8 cellular contexts compared by ENCODE assay signal in the genomic region with DNA sequence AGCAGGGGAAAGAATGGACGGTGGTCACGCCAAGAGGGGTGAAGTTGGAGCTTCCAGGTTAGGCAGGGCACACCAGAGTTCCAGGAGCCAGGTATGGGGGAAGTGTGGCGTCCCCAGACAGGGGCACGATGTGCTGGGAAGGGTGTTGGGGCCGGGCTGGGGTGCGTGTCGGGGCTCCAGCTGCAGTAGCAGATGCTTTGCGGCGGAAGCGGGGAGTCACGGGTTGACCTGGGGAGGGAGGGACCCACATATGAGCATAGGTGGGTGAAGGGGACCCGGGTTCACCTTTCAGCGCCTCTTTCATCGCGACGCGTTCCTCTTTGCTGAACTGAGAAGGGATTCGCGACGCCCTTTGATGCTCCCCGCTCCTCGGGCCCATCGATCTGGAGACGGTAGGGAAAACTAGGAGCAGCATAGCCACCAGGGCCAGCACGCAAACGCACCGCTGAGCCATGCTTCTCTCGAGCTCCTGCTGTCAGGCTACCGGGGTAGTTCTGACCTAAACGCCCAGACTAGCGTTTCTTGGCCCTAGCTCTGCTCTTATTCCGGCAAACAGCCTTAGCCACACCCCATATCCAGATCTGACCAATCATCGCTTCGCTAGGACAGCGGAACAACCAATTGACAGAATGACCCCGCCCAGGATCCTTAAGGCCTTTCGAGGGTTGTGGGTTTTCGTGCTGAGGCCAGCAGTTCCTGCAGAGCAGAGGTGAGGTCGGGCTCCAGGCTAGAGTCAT. TPM values are rescaled to one million over a fixed set of nuclear protein-coding genes. Genes with fewer than 3 reads are reported as not detected.
DNase-seq lines count a peak whose midpoint lies in the region; ATAC-seq and TF ChIP-seq lines count a peak whose summit lies in the region.

A gene with protein sequence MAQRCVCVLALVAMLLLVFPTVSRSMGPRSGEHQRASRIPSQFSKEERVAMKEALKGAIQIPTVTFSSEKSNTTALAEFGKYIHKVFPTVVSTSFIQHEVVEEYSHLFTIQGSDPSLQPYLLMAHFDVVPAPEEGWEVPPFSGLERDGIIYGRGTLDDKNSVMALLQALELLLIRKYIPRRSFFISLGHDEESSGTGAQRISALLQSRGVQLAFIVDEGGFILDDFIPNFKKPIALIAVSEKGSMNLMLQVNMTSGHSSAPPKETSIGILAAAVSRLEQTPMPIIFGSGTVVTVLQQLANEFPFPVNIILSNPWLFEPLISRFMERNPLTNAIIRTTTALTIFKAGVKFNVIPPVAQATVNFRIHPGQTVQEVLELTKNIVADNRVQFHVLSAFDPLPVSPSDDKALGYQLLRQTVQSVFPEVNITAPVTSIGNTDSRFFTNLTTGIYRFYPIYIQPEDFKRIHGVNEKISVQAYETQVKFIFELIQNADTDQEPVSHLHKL (minus strand): TSS at position 514 of the 737 bp plus-strand sequence. CDS start 60 bp downstream, at position 454.

- H3K4me1 ChIP-seq in mesendoderm (ENCODE audit: control insufficient read depth, low read depth, low read length): no peaks in the 10 kb centered on the region

- no peaks in the 10 kb centered on the region for H3K27me3 ChIP-seq in dorsolateral prefrontal cortex
- no peaks in the 10 kb centered on the region for H3K27me3 ChIP-seq in mesendoderm (ENCODE audit: insufficient read depth, low read length, poor library complexity)

- no CpG with 5 or more reads among the region's 39 CpGs for WGBS in mesendoderm (ENCODE audit: extremely low coverage, insufficient coverage, low lambda C conversion rate)

- peak within 1 kb of the TSS in 4 of 59 donors; percentile 24 to 57 (median 35) for H3K27ac ChIP-seq in dorsolateral prefrontal cortex
- no peak within 1 kb of the TSS for H3K27ac ChIP-seq in mesendoderm (ENCODE audit: low read depth, low read length)

- no peak within 1 kb of the TSS for H3K4ac ChIP-seq in mesendoderm (ENCODE audit: low read depth, low read length)

- no peak within 1 kb of the TSS for H2AK5ac ChIP-seq in mesendoderm (ENCODE audit: low read length)

- TF ChIP-seq CTCF in dorsolateral prefrontal cortex (IDR thresholded peaks at IDR 0.05 in 54 of 56, conservative IDR thresholded peaks at IDR 0.05 in 2 of 56; ENCODE audit: low read depth in 1 of 56, partially characterized antibody in 56 of 56): no peak

- H4K8ac ChIP-seq in mesendoderm (ENCODE audit: low read depth, low read length): no peak within 1 kb of the TSS

- no peak within 1 kb of the TSS for H2BK5ac ChIP-seq in mesendoderm (ENCODE audit: low read length)

- intact Hi-C loops in dorsolateral prefrontal cortex (cut with DNase I): no loop called here

- H4K5ac ChIP-seq in mesendoderm (ENCODE audit: low read length): no peak within 1 kb of the TSS

- peak within 1 kb of the TSS in 43 of 59 donors; percentile 14 to 70 (median 49) for H3K4me3 ChIP-seq in dorsolateral prefrontal cortex
- H3K4me3 ChIP-seq in mesendoderm (ENCODE audit: low read length): no peak within 1 kb of the TSS

- no peaks in the 10 kb centered on the region for H3K79me2 ChIP-seq in mesendoderm (ENCODE audit: control insufficient read depth, insufficient read depth, low read length)

- H3K36me3 ChIP-seq in mesendoderm (ENCODE audit: control insufficient read depth, insufficient read depth, low read length): no peaks in the 10 kb centered on the region

- no peak within 1 kb of the TSS for H3K23ac ChIP-seq in mesendoderm (ENCODE audit: low read length)

- no peak within 1 kb of the TSS for H3K9ac ChIP-seq in mesendoderm (ENCODE audit: low read length)

- no peaks in the 10 kb centered on the region for H3K79me1 ChIP-seq in mesendoderm (ENCODE audit: low read length)

- ATAC-seq in GM18909 (IDR thresholded peaks at IDR 0.05; ENCODE audit: poor library complexity, unreplicated experiment): peak; percentile 78
- peak; percentile 90 for ATAC-seq in HG03378 (IDR thresholded peaks at IDR 0.05; ENCODE audit: unreplicated experiment)

- H3K56ac ChIP-seq in mesendoderm (ENCODE audit: low read length): no peak within 1 kb of the TSS

- H3K18ac ChIP-seq in mesendoderm (ENCODE audit: low read length): no peak within 1 kb of the TSS

- no peak within 1 kb of the TSS for H2BK120ac ChIP-seq in mesendoderm (ENCODE audit: low read depth, low read length)

- H2BK15ac ChIP-seq in mesendoderm (replicated peaks; ENCODE audit: low read depth): no peak within 1 kb of the TSS

- no peak within 1 kb of the TSS for H3K4me2 ChIP-seq in mesendoderm (ENCODE audit: low read length)

- DNase-seq in activated CD4-positive, alpha-beta T cell treated with anti-CD3 and anti-CD28 coated beads, Interleukin-2, amount 50 U/mL, for 1 hour: peak; percentile 69
- DNase-seq in dorsolateral prefrontal cortex (peak in 8 of 10 donors; percentile 48 to 81 (median 69)), mesendoderm (peak; percentile 46), SKM-1 treated with dmso at 0.1 percent for 144 hours (lab: John Stamatoyannopoulos, UW; ENCODE audit: unreplicated experiment) (no peak), COLO829 (ENCODE audit: low spot score) (no peak)
- peak; percentile 50 to 60 for DNase-seq in stimulated activated CD8-positive, alpha-beta memory T cell treated with anti-CD3 and anti-CD28 coated beads, Interleukin-2, amount 100 ng/mL, for 48 hours (ENCODE audit: low read depth in 2 of 2)

RNA-seq across cellular contexts. Expression of the gene that starts here (rescaled TPM):
- 1 to 10 TPM in 8 of 120 experiments, under 1 TPM in 64, not detected in 48; 0.22 to 1.7 (median 0.52) TPM for total RNA-seq in dorsolateral prefrontal cortex
- polyA plus RNA-seq in mesendoderm (2013, experiment 1 of 2): not detected
- not detected for polyA plus RNA-seq in mesendoderm (2013, experiment 2 of 2)

Comparison
In these comparisons a context has a peak if more than half of its experiments do, and no peak if none do; other contexts are left out.
1. DNase-seq: peak in activated CD4-positive, alpha-beta T cell treated with anti-CD3 and anti-CD28 coated beads, Interleukin-2, amount 50 U/mL, for 1 hour (single experiment), dorsolateral prefrontal cortex (8 of 10), mesendoderm (single experiment) and stimulated activated CD8-positive, alpha-beta memory T cell treated with anti-CD3 and anti-CD28 coated beads, Interleukin-2, amount 100 ng/mL, for 48 hours (2 of 2); none in SKM-1 treated with dmso at 0.1 percent for 144 hours (single experiment) and COLO829 (single experiment).